Comparison of ENCODE assay signal across 20 cellular contexts in the genomic region with DNA sequence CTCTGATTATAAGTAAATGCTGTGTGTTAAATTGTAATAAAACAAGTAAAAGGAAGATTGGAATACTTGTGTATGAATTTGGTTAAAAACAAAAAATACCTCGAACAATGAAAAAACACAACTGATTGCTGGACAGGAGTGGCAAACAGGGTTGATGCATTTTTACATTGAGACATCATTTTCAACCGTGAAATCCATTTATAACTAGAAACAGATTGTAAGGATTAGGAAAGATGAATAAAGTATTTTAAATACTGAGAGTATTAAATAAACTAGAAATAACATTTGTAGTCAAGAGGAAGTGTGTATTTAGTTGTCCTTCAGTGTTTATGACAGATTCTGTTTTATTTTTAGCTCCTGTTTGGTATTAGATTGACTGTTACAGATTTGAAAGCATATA. TPM values are rescaled to one million over a fixed set of nuclear protein-coding genes. Genes with fewer than 3 reads are reported as not detected.
A peak's percentile ranks its signal among the peaks of the same experiment; 100 is the strongest.
DNase-seq lines count a peak whose midpoint lies in the region; ATAC-seq and TF ChIP-seq lines count a peak whose summit lies in the region.
"Had no signal": no experiment of that assay in that cellular context is flagged by ENCODE, and none has a peak within 500 bp of the region (broad histone marks: within the 10 kb centered on the region; RNA-seq: fewer than 3 reads in every experiment).

No MANE protein-coding gene starts in this region.

- H3K4me3 Mint-ChIP-seq in CD4-positive, CD25-positive, alpha-beta regulatory T cell: peak overlapping the region in 3 of 4 donors; percentile 24 to 73 (median 63)
- H3K4me3 Mint-ChIP-seq: neural progenitor cell had no signal

- no peaks in the 10 kb centered on the region for H3K9me2 ChIP-seq in SU-DHL-6 (replicated peaks; ENCODE audit: insufficient read depth, low read length)

- H3K9me3 Mint-ChIP-seq in CD4-positive, CD25-positive, alpha-beta regulatory T cell: no peaks in the 10 kb centered on the region
- H3K9me3 Mint-ChIP-seq: activated T-helper 2 cell treated with anti-CD3 and anti-CD28 coated beads, Interferon-gamma antibody, Interleukin-2, Interleukin-4, amounts not matched to agents 10 μg/mL and 5 μg/mL and 100 μg/mL, durations not matched to agents 14 hours and 24 hours and 36 hours; neural progenitor cell had no signal

- no peaks in the 10 kb centered on the region for H4K20me1 ChIP-seq in SU-DHL-6 (ENCODE audit: low read depth, low read length)

- CTCF ChIA-PET in A673 (lab: Charles Lee): no interaction called here

- H3K4me3 ChIP-seq in A673 (ENCODE audit: low read depth, low read length, poor library complexity, severe bottlenecking) (no peak overlapping the region), SU-DHL-6 (ENCODE audit: insufficient read depth, low read length, poor library complexity, severe bottlenecking) (no peak overlapping the region), coronary artery (no peak overlapping the region)
- H3K4me3 ChIP-seq in CD4-positive, CD25-positive, alpha-beta regulatory T cell (ENCODE audit: low read depth, low read length): peak overlapping the region; percentile 29
- H3K4me3 ChIP-seq: neural progenitor cell, psoas muscle, testis had no signal

- H3K79me2 ChIP-seq in SU-DHL-6 (ENCODE audit: insufficient read depth, low read length): peaks cover 40% of the 10 kb centered on the region

- H3K4me2 ChIP-seq in SU-DHL-6 (ENCODE audit: low read depth, low read length, poor library complexity, severe bottlenecking): peak overlapping the region; percentile 31
- H3K4me2 ChIP-seq: neural progenitor cell had no signal

- peaks cover 34% of the 10 kb centered on the region for H3K4me1 ChIP-seq in A673 (ENCODE audit: insufficient read depth, low read length, poor library complexity, severe bottlenecking)
- peaks cover 59% of the 10 kb centered on the region for H3K4me1 ChIP-seq in CD4-positive, CD25-positive, alpha-beta regulatory T cell (ENCODE audit: control insufficient read depth, insufficient read depth, low read length, poor library complexity, severe bottlenecking)

- peak overlapping the region; percentile 50 to 83 (median 67) for H3K27ac Mint-ChIP-seq in CD4-positive, CD25-positive, alpha-beta regulatory T cell
- H3K27ac Mint-ChIP-seq: activated T-helper 2 cell treated with anti-CD3 and anti-CD28 coated beads, Interferon-gamma antibody, Interleukin-2, Interleukin-4, amounts not matched to agents 10 μg/mL and 5 μg/mL and 100 μg/mL, durations not matched to agents 14 hours and 24 hours and 36 hours; neural progenitor cell had no signal

- intact Hi-C loops in A673 (cut with micrococcal nuclease; ENCODE audit: unreplicated experiment): loop anchor here (10.0 kb wide), 1 partner anchor 267 kb away; the partner anchor contains the start of gene POGLUT3

- H3K36me3 ChIP-seq in A673 (ENCODE audit: insufficient read depth, low read length, poor library complexity, severe bottlenecking) (peaks cover 50% of the 10 kb centered on the region), SU-DHL-6 (ENCODE audit: low read length) (peaks cover 39% of the 10 kb centered on the region)
- peaks cover 56% of the 10 kb centered on the region for H3K36me3 ChIP-seq in CD4-positive, CD25-positive, alpha-beta regulatory T cell (ENCODE audit: control insufficient read depth, insufficient read depth, low read length)

- H3K9me3 ChIP-seq in A673 (ENCODE audit: low read depth, low read length, poor library complexity, severe bottlenecking) (no peaks in the 10 kb centered on the region), SU-DHL-6 (ENCODE audit: insufficient read depth, low read length) (no peaks in the 10 kb centered on the region)
- H3K9me3 ChIP-seq in CD4-positive, CD25-positive, alpha-beta regulatory T cell (ENCODE audit: control insufficient read depth in 2 of 2, low read length in 2 of 2): no peaks in the 10 kb centered on the region
- H3K9me3 ChIP-seq: psoas muscle, testis had no signal

- no peak for ATAC-seq in CD4-positive, CD25-positive, alpha-beta regulatory T cell (ENCODE audit: low read depth in 2 of 2)
- ATAC-seq: psoas muscle had no signal

- DNase-seq in A673 (ENCODE audit: low spot score) (no peak), fibroblast of gingiva (ENCODE audit: low read depth) (peak; percentile 21), SKM-1 treated with dmso at 0.1 percent for 144 hours (lab: John Stamatoyannopoulos, UW; ENCODE audit: unreplicated experiment) (no peak), C1 segment of cervical spinal cord (lab: John Stamatoyannopoulos, UW) (no peak), NCI-H446 (lab: John Stamatoyannopoulos, UW) (no peak), coronary artery (ENCODE audit: low spot score) (no peak)
- no peak for DNase-seq in CD4-positive, CD25-positive, alpha-beta regulatory T cell
- DNase-seq: GF-D8; hypothalamus; KG1; kidney glomerular epithelial cell; NCI-H1105 treated with DMSO at 0.1 percent for 48 hours; NCI-H69; psoas muscle; small intestine; stimulated activated CD4-positive, alpha-beta T cell treated with anti-CD3 and anti-CD28 coated beads, Interleukin-4, amount 100 ng/mL, for 4 hours; testis had no signal

- H3F3A ChIP-seq in SU-DHL-6 (ENCODE audit: insufficient read depth): peaks cover 45% of the 10 kb centered on the region

- peaks cover 37% of the 10 kb centered on the region for H3K36me3 Mint-ChIP-seq in CD4-positive, CD25-positive, alpha-beta regulatory T cell

- H3K27me3 ChIP-seq in A673 (replicated peaks; ENCODE audit: insufficient read depth, low read depth, low read length, poor library complexity) (no peaks in the 10 kb centered on the region), SU-DHL-6 (ENCODE audit: low read length) (no peaks in the 10 kb centered on the region)
- H3K27me3 ChIP-seq in CD4-positive, CD25-positive, alpha-beta regulatory T cell (ENCODE audit: control insufficient read depth, insufficient read depth, low read length): no peaks in the 10 kb centered on the region
- H3K27me3 ChIP-seq: neural progenitor cell, testis had no signal

- H3K9ac ChIP-seq in SU-DHL-6 (ENCODE audit: low read length): no peak overlapping the region
- H3K9ac ChIP-seq: neural progenitor cell had no signal

- H3K27ac ChIP-seq in A673 (ENCODE audit: low read depth, low read length, poor library complexity, severe bottlenecking): peak overlapping the region; percentile 45
- peak overlapping the region; percentile 53 for H3K27ac ChIP-seq in CD4-positive, CD25-positive, alpha-beta regulatory T cell (ENCODE audit: insufficient read depth, low read length, poor library complexity, severe bottlenecking)
- peak overlapping the region; percentile 58 for H3K27ac ChIP-seq in SU-DHL-6 (ENCODE audit: low read depth, low read length)
- H3K27ac ChIP-seq in coronary artery: no peak overlapping the region
- H3K27ac ChIP-seq: neural progenitor cell, psoas muscle, testis had no signal

- H2AFZ ChIP-seq in SU-DHL-6 (ENCODE audit: low read depth, low read length, severe bottlenecking): no peak overlapping the region
- H2AFZ ChIP-seq: neural progenitor cell had no signal

- POLR2A ChIA-PET in A673 (lab: Charles Lee; ENCODE audit: low non-redundant PET): no interaction called here

- peaks cover 13 to 72% (median 40%) of the 10 kb centered on the region in 4 donors for H3K4me1 Mint-ChIP-seq in CD4-positive, CD25-positive, alpha-beta regulatory T cell

- BruUV-seq in A673 (replicated peaks; lab: Mats Ljungman, UMichigan): no TSS peak

- H3K27me3 Mint-ChIP-seq in CD4-positive, CD25-positive, alpha-beta regulatory T cell: no peaks in the 10 kb centered on the region

- TF ChIP-seq CTCF in A673 (conservative IDR thresholded peaks at IDR 0.05; ENCODE audit: low read depth, low read length) (no peak), SU-DHL-6 (IDR thresholded peaks at IDR 0.05; ENCODE audit: insufficient read depth, low read length, poor library complexity, severe bottlenecking) (no peak), coronary artery (IDR thresholded peaks at IDR 0.05) (no peak)

RNA-seq across cellular contexts. Expression of gene ATM, which starts 5.4 kb away (rescaled TPM):
- total RNA-seq in A673 (2021): 68.8 and 72.5 TPM in 2 replicates
- 194 TPM for total RNA-seq in CD4-positive, CD25-positive, alpha-beta regulatory T cell
- 10 to 100 TPM; 30.4 to 55.4 (median 49.3) TPM for polyA plus RNA-seq in CD4-positive, CD25-positive, alpha-beta regulatory T cell

RNA-seq across cellular contexts. Expression of gene NPAT, which starts 5.8 kb away (rescaled TPM):
- total RNA-seq in A673 (2021): 26.5 and 27.9 TPM in 2 replicates
- 36.5 TPM for total RNA-seq in CD4-positive, CD25-positive, alpha-beta regulatory T cell
- polyA plus RNA-seq in CD4-positive, CD25-positive, alpha-beta regulatory T cell: 10 to 100 TPM; 25.5 to 36.3 (median 29.9) TPM

Comparison
In these comparisons a context has a peak if more than half of its experiments do, and no peak if none do; other contexts are left out.
1. H3K27ac ChIP-seq: peak in A673 (single experiment), CD4-positive, CD25-positive, alpha-beta regulatory T cell (single experiment) and SU-DHL-6 (single experiment); none in coronary artery (0 of 2).